20 cellular contexts compared by ENCODE assay signal in genomic region chr11:40027737-40028136, GRCh38.
"Had no signal": no experiment of that assay in that cellular context is flagged by ENCODE, and none has a peak within 500 bp of the region (broad histone marks: within the 10 kb centered on the region; RNA-seq: fewer than 3 reads in every experiment).

No MANE protein-coding gene starts in this region.

- H3K27ac Mint-ChIP-seq: naive thymus-derived CD8-positive, alpha-beta T cell; progenitor cell of endocrine pancreas had no signal

- H3K36me3 Mint-ChIP-seq: naive thymus-derived CD8-positive, alpha-beta T cell had no signal

- H3K27me3 Mint-ChIP-seq: naive thymus-derived CD8-positive, alpha-beta T cell; progenitor cell of endocrine pancreas had no signal

- ATAC-seq: esophagus mucosa; heart left ventricle; left lobe of liver; mucosa of descending colon; naive thymus-derived CD8-positive, alpha-beta T cell; right cardiac atrium had no signal

- H3K4me1 Mint-ChIP-seq: naive thymus-derived CD8-positive, alpha-beta T cell; neural crest cell had no signal

- DNase-seq: effector memory CD4-positive, alpha-beta T cell; heart left ventricle; hypothalamus; islet precursor cell; mammary epithelial cell; mucosa of descending colon; naive thymus-derived CD8-positive, alpha-beta T cell; ovary; right cardiac atrium; small intestine; stimulated activated CD4-positive, alpha-beta T cell treated with anti-CD3 and anti-CD28 coated beads, Interleukin-12 subunit alpha, Interleukin-12 subunit beta, amount 100 ng/mL, for 4 hours; stimulated activated naive CD4-positive, alpha-beta T cell; stomach; thyroid gland; upper lobe of left lung; uterus had no signal

- H3K4me3 Mint-ChIP-seq: naive thymus-derived CD8-positive, alpha-beta T cell; neural crest cell had no signal
